Comparison of ENCODE assay signal across 37 cellular contexts in the genomic region with DNA sequence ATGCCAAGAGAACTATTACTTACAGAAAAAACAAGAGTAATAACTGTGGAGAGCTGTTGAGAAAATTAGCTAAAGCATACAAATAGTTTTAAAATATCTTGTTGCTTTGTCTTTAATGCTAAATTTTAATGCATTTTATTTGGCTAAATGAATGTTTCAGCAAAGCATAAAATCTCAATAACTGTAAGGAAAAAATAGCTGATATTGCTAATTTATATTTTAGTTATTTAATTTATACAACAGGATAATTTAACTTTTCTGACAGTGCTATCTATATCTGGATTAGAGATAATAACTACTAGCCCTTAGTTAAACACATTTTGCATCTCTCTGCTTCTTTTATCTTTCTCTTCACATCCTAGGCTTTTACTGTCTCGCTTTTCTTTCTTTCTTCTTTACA.
"Had no signal": no experiment of that assay in that cellular context is flagged by ENCODE, and none has a peak within 500 bp of the region (broad histone marks: within the 10 kb centered on the region; RNA-seq: fewer than 3 reads in every experiment).

No MANE protein-coding gene starts in this region.

- H3K36me3 ChIP-seq: adrenal gland, brain microvascular endothelial cell, breast epithelium had no signal

- H3K9me3 ChIP-seq: adrenal gland, body of pancreas, breast epithelium had no signal

- H3K9me3 Mint-ChIP-seq: activated B cell treated with CpG ODN at 0.5 μM for 24 hours; activated CD4-positive, alpha-beta memory T cell treated with anti-CD3 and anti-CD28 coated beads for 36 hours; activated CD4-positive, alpha-beta T cell treated with anti-CD3 and anti-CD28 coated beads, Interleukin-2, amount 10 ng/mL, durations not matched to agents 24 days and 14 days; activated CD8-positive, alpha-beta T cell treated with anti-CD3 and anti-CD28 coated beads for 36 hours; activated T-helper 1 cell treated with anti-CD3 and anti-CD28 coated beads, Interleukin-12 subunit alpha, Interleukin-12 subunit beta, Interleukin-2, Interleukin-4 antibody, amounts not matched to agents 30 ng/mL and 10 ng/mL and 1 ng/mL, durations not matched to agents 14 hours and 24 hours and 36 hours; T-helper 1 cell treated with Interleukin-12 subunit alpha and Interleukin-12 subunit beta and Interleukin-4 antibody, amounts not matched to agents 30 μg/mL and 1 μg/mL, for 36 hours; T-helper 2 cell treated with Interferon-gamma antibody and Interleukin-4, amounts not matched to agents 5 μg/mL and 100 μg/mL, for 36 hours had no signal

- H3K27me3 ChIP-seq: adrenal gland, body of pancreas, brain microvascular endothelial cell, breast epithelium had no signal

- H3K36me3 Mint-ChIP-seq: activated CD4-positive, alpha-beta memory T cell treated with anti-CD3 and anti-CD28 coated beads for 36 hours; activated naive CD4-positive, alpha-beta T cell treated with anti-CD3 and anti-CD28 coated beads, Interleukin-2, amount 50 U/mL, for 72 hours; activated naive CD8-positive, alpha-beta T cell treated with anti-CD3 and anti-CD28 coated beads for 36 hours had no signal

- FAIRE-seq: astrocyte, TTC549 had no signal

- H3K4me1 Mint-ChIP-seq: activated B cell treated with CpG ODN at 0.5 μM for 24 hours; activated CD4-positive, alpha-beta T cell treated with anti-CD3 and anti-CD28 coated beads, Interleukin-2, amount 10 ng/mL, durations not matched to agents 24 days and 14 days; activated naive CD8-positive, alpha-beta T cell treated with anti-CD3 and anti-CD28 coated beads for 36 hours; activated T-helper 17 cell treated with anti-CD3 and anti-CD28 coated beads, Interleukin-2, amount 50 U/mL, for 72 hours had no signal

- ATAC-seq: activated CD8-positive, alpha-beta T cell treated with anti-CD3 and anti-CD28 coated beads for 36 hours; activated naive CD4-positive, alpha-beta T cell treated with anti-CD3 and anti-CD28 coated beads, Interleukin-2, amount 50 U/mL, for 72 hours; activated T-cell treated with anti-CD3 and anti-CD28 coated beads, Interleukin-2, amount 50 U/mL, for 4 hours; activated T-cell treated with anti-CD3 and anti-CD28 coated beads, Interleukin-2, amount 50 U/mL, for 72 hours; activated T-helper 17 cell treated with anti-CD3 and anti-CD28 coated beads, Interleukin-2, amount 50 U/mL, for 72 hours; body of pancreas had no signal

- H3K4me1 ChIP-seq: adrenal gland, body of pancreas, breast epithelium had no signal

- H3K27ac ChIP-seq: adrenal gland, body of pancreas, brain microvascular endothelial cell, breast epithelium, VCaP had no signal

- H3K27ac Mint-ChIP-seq: activated B cell treated with CpG ODN at 0.5 μM for 24 hours; activated CD4-positive, alpha-beta memory T cell treated with anti-CD3 and anti-CD28 coated beads for 36 hours; activated CD4-positive, alpha-beta T cell treated with anti-CD3 and anti-CD28 coated beads, Interleukin-2, amount 10 ng/mL, durations not matched to agents 24 days and 14 days; activated CD8-positive, alpha-beta T cell treated with anti-CD3 and anti-CD28 coated beads for 36 hours; activated naive CD4-positive, alpha-beta T cell treated with anti-CD3 and anti-CD28 coated beads for 36 hours; activated naive CD4-positive, alpha-beta T cell treated with anti-CD3 and anti-CD28 coated beads, Interleukin-2, amount 50 U/mL, for 72 hours; activated naive CD8-positive, alpha-beta T cell treated with anti-CD3 and anti-CD28 coated beads for 36 hours; activated T-cell treated with anti-CD3 and anti-CD28 coated beads, Interleukin-2, amount 50 U/mL, for 72 hours; activated T-helper 1 cell treated with anti-CD3 and anti-CD28 coated beads, Interleukin-12 subunit alpha, Interleukin-12 subunit beta, Interleukin-2, Interleukin-4 antibody, amounts not matched to agents 30 ng/mL and 10 ng/mL and 1 ng/mL, durations not matched to agents 14 hours and 24 hours and 36 hours; activated T-helper 17 cell treated with anti-CD3 and anti-CD28 coated beads, Interleukin-2, amount 50 U/mL, for 72 hours; T-helper 1 cell treated with Interleukin-12 subunit alpha and Interleukin-12 subunit beta and Interleukin-4 antibody, amounts not matched to agents 30 μg/mL and 1 μg/mL, for 36 hours; T-helper 2 cell treated with Interferon-gamma antibody and Interleukin-4, amounts not matched to agents 5 μg/mL and 100 μg/mL, for 36 hours had no signal

- DNase-seq: activated B cell treated with CpG ODN at 0.5 μM for 24 hours; activated CD4-positive, alpha-beta memory T cell treated with anti-CD3 and anti-CD28 coated beads for 36 hours; activated CD4-positive, alpha-beta T cell treated with anti-CD3 and anti-CD28 coated beads for 4 hours; activated CD4-positive, alpha-beta T cell treated with anti-CD3 and anti-CD28 coated beads, Interleukin-2, amount 10 ng/mL, durations not matched to agents 24 days and 14 days; activated CD4-positive, alpha-beta T cell treated with anti-CD3 and anti-CD28 coated beads, Interleukin-2, amount 50 U/mL, for 1 hour; activated CD4-positive, alpha-beta T cell treated with anti-CD3 and anti-CD28 coated beads, Interleukin-2, amount 50 U/mL, for 4 hours; activated CD4-positive, CD25-positive, alpha-beta regulatory T cell treated with anti-CD3 and anti-CD28 coated beads, Interleukin-2, amount 50 U/mL, for 72 hours; activated CD8-positive, alpha-beta memory T cell treated with anti-CD3 and anti-CD28 coated beads, Interleukin-2, amount 50 U/mL, for 4 hours; activated CD8-positive, alpha-beta T cell treated with anti-CD3 and anti-CD28 coated beads for 36 hours; activated effector memory CD4-positive, alpha-beta T cell treated with anti-CD3 and anti-CD28 coated beads, Interleukin-2, amount 50 U/mL, for 16 hours; activated gamma-delta T cell treated with Interleukin-2 at 50 U/mL for 16 hours; activated naive CD4-positive, alpha-beta T cell; activated naive CD4-positive, alpha-beta T cell treated with anti-CD3 and anti-CD28 coated beads for 36 hours; activated naive CD4-positive, alpha-beta T cell treated with anti-CD3 and anti-CD28 coated beads, Interleukin-2, amount 50 U/mL, for 16 hours; activated naive CD8-positive, alpha-beta T cell treated with anti-CD3 and anti-CD28 coated beads for 36 hours; activated T-cell treated with anti-CD3 and anti-CD28 coated beads for 4 hours; activated T-cell treated with anti-CD3 and anti-CD28 coated beads, Interleukin-2, amount 50 U/mL, for 1 hour; activated T-cell treated with anti-CD3 and anti-CD28 coated beads, Interleukin-2, amount 50 U/mL, for 4 hours; activated T-cell treated with anti-CD3 and anti-CD28 coated beads, Interleukin-2, amount 50 U/mL, for 72 hours; adrenal gland; amniotic stem cell; aorta; body of pancreas; brain microvascular endothelial cell; central memory CD4-positive, alpha-beta T cell; T-helper 1 cell; T-helper 2 cell; T-helper 9 cell had no signal

- H3K4me3 ChIP-seq: adrenal gland, body of pancreas, breast epithelium had no signal

- H3K4me3 Mint-ChIP-seq: activated B cell treated with CpG ODN at 0.5 μM for 24 hours; activated CD4-positive, alpha-beta memory T cell treated with anti-CD3 and anti-CD28 coated beads for 36 hours; activated CD4-positive, alpha-beta T cell treated with anti-CD3 and anti-CD28 coated beads, Interleukin-2, amount 10 ng/mL, durations not matched to agents 24 days and 14 days; activated CD8-positive, alpha-beta T cell treated with anti-CD3 and anti-CD28 coated beads for 36 hours; activated naive CD4-positive, alpha-beta T cell treated with anti-CD3 and anti-CD28 coated beads for 36 hours; activated naive CD8-positive, alpha-beta T cell treated with anti-CD3 and anti-CD28 coated beads for 36 hours; activated T-cell treated with anti-CD3 and anti-CD28 coated beads, Interleukin-2, amount 50 U/mL, for 4 hours; activated T-cell treated with anti-CD3 and anti-CD28 coated beads, Interleukin-2, amount 50 U/mL, for 72 hours; activated T-helper 1 cell treated with anti-CD3 and anti-CD28 coated beads, Interleukin-12 subunit alpha, Interleukin-12 subunit beta, Interleukin-2, Interleukin-4 antibody, amounts not matched to agents 30 ng/mL and 10 ng/mL and 1 ng/mL, durations not matched to agents 14 hours and 24 hours and 36 hours; activated T-helper 17 cell treated with anti-CD3 and anti-CD28 coated beads, Interleukin-2, amount 50 U/mL, for 72 hours; T-helper 1 cell treated with Interleukin-12 subunit alpha and Interleukin-12 subunit beta and Interleukin-4 antibody, amounts not matched to agents 30 μg/mL and 1 μg/mL, for 36 hours; T-helper 2 cell treated with Interferon-gamma antibody and Interleukin-4, amounts not matched to agents 5 μg/mL and 100 μg/mL, for 36 hours had no signal
